In genomic region chr3:59566481-59566975, GRCh38 we compare ENCODE assay signal across 11 cellular contexts.
A peak's percentile ranks its signal among the peaks of the same experiment; 100 is the strongest.
DNase-seq lines count a peak whose midpoint lies in the region; ATAC-seq and TF ChIP-seq lines count a peak whose summit lies in the region.
"Had no signal": no experiment of that assay in that cellular context is flagged by ENCODE, and none has a peak within 500 bp of the region (broad histone marks: within the 10 kb centered on the region; RNA-seq: fewer than 3 reads in every experiment).

No MANE protein-coding gene starts in this region.

- H3K9me3 Mint-ChIP-seq in glutamatergic neuron (ENCODE audit: unreplicated experiment), result no peaks in the 10 kb centered on the region
- H3K9me3 Mint-ChIP-seq: stimulated activated naive CD8-positive, alpha-beta T cell treated with anti-CD3 and anti-CD28 coated beads, Interleukin-15, Interleukin-2, amounts not matched to agents 100 ng/mL and 50 ng/mL, for 24 hours had no signal

- H3K4me1 ChIP-seq in tibial artery, result no peaks in the 10 kb centered on the region

- H3K27ac Mint-ChIP-seq in glutamatergic neuron (ENCODE audit: unreplicated experiment), result no peak overlapping the region
- H3K27ac Mint-ChIP-seq: stimulated activated naive CD8-positive, alpha-beta T cell treated with anti-CD3 and anti-CD28 coated beads, Interleukin-15, Interleukin-2, amounts not matched to agents 100 ng/mL and 50 ng/mL, for 24 hours had no signal

- no peaks in the 10 kb centered on the region for H3K9me3 ChIP-seq in tibial artery

- H3K4me1 Mint-ChIP-seq in glutamatergic neuron (ENCODE audit: low read depth, unreplicated experiment), result peaks cover 16% of the 10 kb centered on the region

- no peaks in the 10 kb centered on the region for H3K27me3 ChIP-seq in tibial artery

- no peak overlapping the region for H3K27ac ChIP-seq in tibial artery

- TF ChIP-seq CTCF in glutamatergic neuron (IDR thresholded peaks at IDR 0.05; ENCODE audit: partially characterized antibody, unreplicated experiment) (no peak), tibial artery (IDR thresholded peaks at IDR 0.05) (no peak)

- ATAC-seq in GM21381 (IDR thresholded peaks at IDR 0.05; ENCODE audit: unreplicated experiment), result peak; percentile 99
- ATAC-seq in HG03159 (IDR thresholded peaks at IDR 0.05; ENCODE audit: unreplicated experiment), result peak; percentile 99

- H3K27me3 Mint-ChIP-seq in glutamatergic neuron (ENCODE audit: unreplicated experiment), result no peaks in the 10 kb centered on the region
- H3K27me3 Mint-ChIP-seq: stimulated activated naive CD8-positive, alpha-beta T cell treated with anti-CD3 and anti-CD28 coated beads, Interleukin-15, Interleukin-2, amounts not matched to agents 100 ng/mL and 50 ng/mL, for 24 hours had no signal

- H3K4me3 Mint-ChIP-seq in glutamatergic neuron (ENCODE audit: unreplicated experiment), result peak overlapping the region; percentile 1
- H3K4me3 Mint-ChIP-seq: stimulated activated naive CD8-positive, alpha-beta T cell treated with anti-CD3 and anti-CD28 coated beads, Interleukin-15, Interleukin-2, amounts not matched to agents 100 ng/mL and 50 ng/mL, for 24 hours had no signal

- peaks cover 12% of the 10 kb centered on the region for H3K36me3 Mint-ChIP-seq in glutamatergic neuron (ENCODE audit: unreplicated experiment)

- DNase-seq in activated CD4-positive, alpha-beta T cell treated with anti-CD3 and anti-CD28 coated beads for 48 hours, result peak; percentile 28
- no peak for DNase-seq in activated CD4-positive, alpha-beta T cell treated with anti-CD3 and anti-CD28 coated beads for 4 hours
- no peak for DNase-seq in glutamatergic neuron
- DNase-seq in tibial artery, result no peak
- DNase-seq in NK-92 treated with Interleukin-12 subunit alpha and Interleukin-12 subunit beta, amount 100 ng/mL, for 24 hours (lab: John Stamatoyannopoulos, UW), result no peak
- DNase-seq in 8988T, result no peak
- DNase-seq: NCI-H2029 treated with DMSO at 0.1 percent for 48 hours, posterior cingulate gyrus had no signal

- no peak overlapping the region for H3K4me3 ChIP-seq in tibial artery

- no peaks in the 10 kb centered on the region for H3K36me3 ChIP-seq in tibial artery

- intact Hi-C loops in tibial artery (cut with DNase I; ENCODE audit: low total_unique reads), result no loop called here
